Comparison of ENCODE assay signal across 9 cellular contexts in genomic region chr12:50257226-50258166, GRCh38. TPM values are rescaled to one million over a fixed set of nuclear protein-coding genes. Genes with fewer than 3 reads are reported as not detected.
DNase-seq lines count a peak whose midpoint lies in the region; ATAC-seq and TF ChIP-seq lines count a peak whose summit lies in the region.
"Had no signal": no experiment of that assay in that cellular context is flagged by ENCODE, and none has a peak within 500 bp of the region (broad histone marks: within the 10 kb centered on the region; RNA-seq: fewer than 3 reads in every experiment).

No MANE protein-coding gene starts in this region.

- H3K27me3 ChIP-seq in Panc1 (ENCODE audit: control insufficient read depth, insufficient read depth, low read length), result no peaks in the 10 kb centered on the region
- H3K27me3 ChIP-seq: SJCRH30 had no signal

- 0 out of 2 replicates have a peak overlapping the region, but pooled peaks have one; percentile 29 for H3K27ac ChIP-seq in HEK293 (ENCODE audit: extremely low read depth, low read depth, low read length)
- peak overlapping the region; percentile 73 for H3K27ac ChIP-seq in Panc1 (ENCODE audit: low read length)
- H3K27ac ChIP-seq: SJCRH30 had no signal

- no peak overlapping the region for H3K4me3 ChIP-seq in HEK293 (ENCODE audit: low read depth, low read length)
- no peak overlapping the region for H3K4me3 ChIP-seq in Panc1 (ENCODE audit: low read depth in 2 of 2, low read length in 2 of 2)
- H3K4me3 ChIP-seq in fibroblast of villous mesenchyme (ENCODE audit: low read depth, low read length), result no peak overlapping the region
- H3K4me3 ChIP-seq: SJCRH30 had no signal

- H3K36me3 Mint-ChIP-seq in activated naive CD8-positive, alpha-beta T cell treated with anti-CD3 and anti-CD28 coated beads for 36 hours, result no peaks in the 10 kb centered on the region

- H3K9me3 Mint-ChIP-seq in activated naive CD8-positive, alpha-beta T cell treated with anti-CD3 and anti-CD28 coated beads for 36 hours, result no peaks in the 10 kb centered on the region

- in situ Hi-C loops in Panc1 (cut with HindIII; ENCODE audit: low pct_unique_long_range_greater_than_20kb, low sequenced_read_pairs), result no loop called here

- TSS peak; percentile 98 for BruUV-seq in Panc1 (replicated peaks; lab: Mats Ljungman, UMichigan)

- H3K4me1 Mint-ChIP-seq in activated naive CD8-positive, alpha-beta T cell treated with anti-CD3 and anti-CD28 coated beads for 36 hours, result peaks cover 12% of the 10 kb centered on the region

- CTCF ChIA-PET in HEK293 (lab: Yijun Ruan, JAX), result interaction anchor here (0.6 to 0.8 kb wide), 2 partner anchors 218 to 766 kb away, joined by 3 to 5 read pairs; no protein-coding TSS in a partner anchor
- CTCF ChIA-PET in Panc1 (lab: Charles Lee), result no interaction called here

- intact Hi-C loops in Panc1 (cut with micrococcal nuclease; ENCODE audit: unreplicated experiment), result no loop called here

- H3K9me3 ChIP-seq in HEK293 (ENCODE audit: control insufficient read depth, insufficient read depth, low read depth, low read length), result no peaks in the 10 kb centered on the region
- H3K9me3 ChIP-seq in Panc1 (ENCODE audit: control insufficient read depth, insufficient read depth, low read depth, low read length), result no peaks in the 10 kb centered on the region
- H3K9me3 ChIP-seq: SJCRH30 had no signal

- no peak for TF ChIP-seq POLR2A in erythroblast (IDR thresholded peaks at IDR 0.05; ENCODE audit: low read length)

- ATAC-seq in Panc1, result peak; percentile 50

- H3K4me1 ChIP-seq in HEK293 (ENCODE audit: control insufficient read depth, insufficient read depth, low read length) (peaks cover 25% of the 10 kb centered on the region), Panc1 (ENCODE audit: control insufficient read depth, insufficient read depth, low read length) (peaks cover 85% of the 10 kb centered on the region)

- H3K36me3 ChIP-seq in HEK293 (ENCODE audit: control insufficient read depth in 2 of 2, insufficient read depth in 1 of 2, low read length in 2 of 2) (no peaks in the 10 kb centered on the region), Panc1 (ENCODE audit: control insufficient read depth, insufficient read depth, low read length) (no peaks in the 10 kb centered on the region)
- H3K36me3 ChIP-seq: SJCRH30 had no signal

- H3K4me3 Mint-ChIP-seq in activated naive CD8-positive, alpha-beta T cell treated with anti-CD3 and anti-CD28 coated beads for 36 hours, result no peak overlapping the region

- H3K27ac Mint-ChIP-seq in activated naive CD8-positive, alpha-beta T cell treated with anti-CD3 and anti-CD28 coated beads for 36 hours, result no peak overlapping the region

- DNase-seq in Panc1 (ENCODE audit: low read depth, low spot score), result no peak
- DNase-seq in fibroblast of villous mesenchyme (ENCODE audit: low read depth), result peak; percentile 84
- DNase-seq in renal cortical epithelial cell (ENCODE audit: low read depth), result peak; percentile 84
- no peak for DNase-seq in activated naive CD8-positive, alpha-beta T cell treated with anti-CD3 and anti-CD28 coated beads for 36 hours
- DNase-seq in erythroblast (lab: John Stamatoyannopoulos, UW), result no peak
- DNase-seq in UCSD-AML1 (lab: John Stamatoyannopoulos, UW; ENCODE audit: unreplicated experiment), result no peak
- no peak for DNase-seq in SW480 (ENCODE audit: low spot score)

- no peaks in the 10 kb centered on the region for H3K27me3 Mint-ChIP-seq in activated naive CD8-positive, alpha-beta T cell treated with anti-CD3 and anti-CD28 coated beads for 36 hours

- POLR2A ChIA-PET in HEK293 (lab: Yijun Ruan, JAX), result interaction anchor here (0.5 to 1.3 kb wide), 3 partner anchors 19 to 25 kb away, joined by 3 read pairs; partner anchors contain the start of gene LIMA1
- POLR2A ChIA-PET in Panc1 (lab: Charles Lee), result interaction anchor here (0.6 kb wide), 2 partner anchors 33 to 42 kb away, joined by 3 to 5 read pairs; no protein-coding TSS in a partner anchor

- no peak for TF ChIP-seq CTCF in HEK293 (tag by site-specific recombination; IDR thresholded peaks at IDR 0.05)
- TF ChIP-seq CTCF in Panc1 (IDR thresholded peaks at IDR 0.05), result no peak
- TF ChIP-seq CTCF in fibroblast of villous mesenchyme (IDR thresholded peaks at IDR 0.05; ENCODE audit: insufficient read depth, low read depth, low read length), result no peak

TF ChIP-seq in HEK293, 187 proteins besides CTCF, POLR2A, EP300 and RAD21 (continues in another document):
- TF ChIP-seq ZNF155 (tag by site-specific recombination; IDR thresholded peaks at IDR 0.05) (no peak), ZBTB17 (tag by site-specific recombination; IDR thresholded peaks at IDR 0.05) (peak; percentile 47), KLF10 (tag by site-specific recombination; IDR thresholded peaks at IDR 0.05) (no peak), SP7 (tag by site-specific recombination; IDR thresholded peaks at IDR 0.05) (peak; percentile 95), ZNF561 (tag by site-specific recombination; IDR thresholded peaks at IDR 0.05; ENCODE audit: borderline replicate concordance) (0 out of 2 replicates have a peak, but pooled peaks have one; percentile 44), ZNF132 (tag by site-specific recombination; IDR thresholded peaks at IDR 0.05; ENCODE audit: borderline replicate concordance) (no peak), YY2 (tag by site-specific recombination; IDR thresholded peaks at IDR 0.05) (no peak)
- TF ChIP-seq, protein P1, sequence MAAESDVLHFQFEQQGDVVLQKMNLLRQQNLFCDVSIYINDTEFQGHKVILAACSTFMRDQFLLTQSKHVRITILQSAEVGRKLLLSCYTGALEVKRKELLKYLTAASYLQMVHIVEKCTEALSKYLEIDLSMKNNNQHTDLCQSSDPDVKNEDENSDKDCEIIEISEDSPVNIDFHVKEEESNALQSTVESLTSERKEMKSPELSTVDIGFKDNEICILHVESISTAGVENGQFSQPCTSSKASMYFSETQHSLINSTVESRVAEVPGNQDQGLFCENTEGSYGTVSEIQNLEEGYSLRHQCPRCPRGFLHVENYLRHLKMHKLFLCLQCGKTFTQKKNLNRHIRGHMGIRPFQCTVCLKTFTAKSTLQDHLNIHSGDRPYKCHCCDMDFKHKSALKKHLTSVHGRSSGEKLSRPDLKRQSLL (tag by site-specific recombination; IDR thresholded peaks at IDR 0.05), result no peak
- TF ChIP-seq, protein P2, sequence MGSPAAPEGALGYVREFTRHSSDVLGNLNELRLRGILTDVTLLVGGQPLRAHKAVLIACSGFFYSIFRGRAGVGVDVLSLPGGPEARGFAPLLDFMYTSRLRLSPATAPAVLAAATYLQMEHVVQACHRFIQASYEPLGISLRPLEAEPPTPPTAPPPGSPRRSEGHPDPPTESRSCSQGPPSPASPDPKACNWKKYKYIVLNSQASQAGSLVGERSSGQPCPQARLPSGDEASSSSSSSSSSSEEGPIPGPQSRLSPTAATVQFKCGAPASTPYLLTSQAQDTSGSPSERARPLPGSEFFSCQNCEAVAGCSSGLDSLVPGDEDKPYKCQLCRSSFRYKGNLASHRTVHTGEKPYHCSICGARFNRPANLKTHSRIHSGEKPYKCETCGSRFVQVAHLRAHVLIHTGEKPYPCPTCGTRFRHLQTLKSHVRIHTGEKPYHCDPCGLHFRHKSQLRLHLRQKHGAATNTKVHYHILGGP (tag by site-specific recombination; IDR thresholded peaks at IDR 0.05), result peak; percentile 44; the same call in 1 of the 2 replicates
- TF ChIP-seq, protein P3, sequence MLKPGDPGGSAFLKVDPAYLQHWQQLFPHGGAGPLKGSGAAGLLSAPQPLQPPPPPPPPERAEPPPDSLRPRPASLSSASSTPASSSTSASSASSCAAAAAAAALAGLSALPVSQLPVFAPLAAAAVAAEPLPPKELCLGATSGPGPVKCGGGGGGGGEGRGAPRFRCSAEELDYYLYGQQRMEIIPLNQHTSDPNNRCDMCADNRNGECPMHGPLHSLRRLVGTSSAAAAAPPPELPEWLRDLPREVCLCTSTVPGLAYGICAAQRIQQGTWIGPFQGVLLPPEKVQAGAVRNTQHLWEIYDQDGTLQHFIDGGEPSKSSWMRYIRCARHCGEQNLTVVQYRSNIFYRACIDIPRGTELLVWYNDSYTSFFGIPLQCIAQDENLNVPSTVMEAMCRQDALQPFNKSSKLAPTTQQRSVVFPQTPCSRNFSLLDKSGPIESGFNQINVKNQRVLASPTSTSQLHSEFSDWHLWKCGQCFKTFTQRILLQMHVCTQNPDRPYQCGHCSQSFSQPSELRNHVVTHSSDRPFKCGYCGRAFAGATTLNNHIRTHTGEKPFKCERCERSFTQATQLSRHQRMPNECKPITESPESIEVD (tag by site-specific recombination; IDR thresholded peaks at IDR 0.05), result peak; percentile 51; the same call in 1 of the 2 replicates
- TF ChIP-seq, protein P4, sequence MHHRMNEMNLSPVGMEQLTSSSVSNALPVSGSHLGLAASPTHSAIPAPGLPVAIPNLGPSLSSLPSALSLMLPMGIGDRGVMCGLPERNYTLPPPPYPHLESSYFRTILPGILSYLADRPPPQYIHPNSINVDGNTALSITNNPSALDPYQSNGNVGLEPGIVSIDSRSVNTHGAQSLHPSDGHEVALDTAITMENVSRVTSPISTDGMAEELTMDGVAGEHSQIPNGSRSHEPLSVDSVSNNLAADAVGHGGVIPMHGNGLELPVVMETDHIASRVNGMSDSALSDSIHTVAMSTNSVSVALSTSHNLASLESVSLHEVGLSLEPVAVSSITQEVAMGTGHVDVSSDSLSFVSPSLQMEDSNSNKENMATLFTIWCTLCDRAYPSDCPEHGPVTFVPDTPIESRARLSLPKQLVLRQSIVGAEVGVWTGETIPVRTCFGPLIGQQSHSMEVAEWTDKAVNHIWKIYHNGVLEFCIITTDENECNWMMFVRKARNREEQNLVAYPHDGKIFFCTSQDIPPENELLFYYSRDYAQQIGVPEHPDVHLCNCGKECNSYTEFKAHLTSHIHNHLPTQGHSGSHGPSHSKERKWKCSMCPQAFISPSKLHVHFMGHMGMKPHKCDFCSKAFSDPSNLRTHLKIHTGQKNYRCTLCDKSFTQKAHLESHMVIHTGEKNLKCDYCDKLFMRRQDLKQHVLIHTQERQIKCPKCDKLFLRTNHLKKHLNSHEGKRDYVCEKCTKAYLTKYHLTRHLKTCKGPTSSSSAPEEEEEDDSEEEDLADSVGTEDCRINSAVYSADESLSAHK (tag by site-specific recombination; IDR thresholded peaks at IDR 0.05), result peak; percentile 84

RNA-seq across cellular contexts. Expression of gene LIMA1, which starts 25.8 kb away (rescaled TPM):
- 155 TPM for total RNA-seq in Panc1 (2021; ENCODE audit: unreplicated experiment)
- polyA plus RNA-seq in Panc1 (2012; ENCODE audit: insufficient read length), result 69.9 TPM
- 188 and 377 TPM in 2 replicates for total RNA-seq in fibroblast of villous mesenchyme
- 49.3 and 58.7 TPM in 2 replicates for total RNA-seq in renal cortical epithelial cell
- total RNA-seq in activated naive CD8-positive, alpha-beta T cell treated with anti-CD3 and anti-CD28 coated beads for 36 hours, result 10 to 100 TPM; 27.8 to 28.1 TPM

Comparison
In these comparisons a context has a peak if more than half of its experiments do, and no peak if none do; other contexts are left out.
1. DNase-seq: peak in fibroblast of villous mesenchyme (single experiment) and renal cortical epithelial cell (single experiment); none in Panc1 (single experiment), activated naive CD8-positive, alpha-beta T cell treated with anti-CD3 and anti-CD28 coated beads for 36 hours (single experiment), erythroblast (0 of 2), UCSD-AML1 (single experiment) and SW480 (single experiment).